ENCODE assay signal across 2 cellular contexts in the genomic region with DNA sequence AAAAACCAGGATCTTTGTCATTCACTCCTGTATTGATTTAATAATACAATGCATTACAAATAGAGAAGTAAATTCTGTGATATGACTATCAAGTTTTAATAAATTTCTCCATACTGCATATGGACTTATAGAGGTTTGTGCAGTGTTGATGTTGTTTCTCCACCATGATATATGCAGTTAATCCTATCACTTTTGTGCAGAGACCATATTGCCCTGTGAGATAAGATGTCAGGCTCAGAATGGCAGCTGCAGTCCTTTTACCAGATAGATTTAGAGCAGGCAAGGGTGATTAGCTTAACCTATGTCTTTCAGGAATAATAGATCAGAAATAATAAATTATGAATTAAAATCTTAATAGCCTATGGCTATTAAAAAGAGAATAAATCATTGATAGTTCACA.
TF ChIP-seq lines count a peak whose summit lies in the region.

No MANE protein-coding gene starts in this region.

TF ChIP-seq in SK-N-SH treated with all-trans-retinoic acid at 6 μM for 48 hours, 23 proteins besides CTCF, POLR2A, EP300 and RAD21:
- TF ChIP-seq, protein P1, sequence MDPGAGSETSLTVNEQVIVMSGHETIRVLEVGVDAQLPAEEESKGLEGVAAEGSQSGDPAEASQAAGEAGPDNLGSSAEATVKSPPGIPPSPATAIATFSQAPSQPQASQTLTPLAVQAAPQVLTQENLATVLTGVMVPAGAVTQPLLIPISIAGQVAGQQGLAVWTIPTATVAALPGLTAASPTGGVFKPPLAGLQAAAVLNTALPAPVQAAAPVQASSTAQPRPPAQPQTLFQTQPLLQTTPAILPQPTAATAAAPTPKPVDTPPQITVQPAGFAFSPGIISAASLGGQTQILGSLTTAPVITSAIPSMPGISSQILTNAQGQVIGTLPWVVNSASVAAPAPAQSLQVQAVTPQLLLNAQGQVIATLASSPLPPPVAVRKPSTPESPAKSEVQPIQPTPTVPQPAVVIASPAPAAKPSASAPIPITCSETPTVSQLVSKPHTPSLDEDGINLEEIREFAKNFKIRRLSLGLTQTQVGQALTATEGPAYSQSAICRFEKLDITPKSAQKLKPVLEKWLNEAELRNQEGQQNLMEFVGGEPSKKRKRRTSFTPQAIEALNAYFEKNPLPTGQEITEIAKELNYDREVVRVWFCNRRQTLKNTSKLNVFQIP (CRISPR knock-in tag; IDR thresholded peaks at IDR 0.05; ENCODE audit: borderline replicate concordance, low read depth): no peak
- TF ChIP-seq ZFP30 (CRISPR knock-in tag; IDR thresholded peaks at IDR 0.05): no peak
- TF ChIP-seq PPARA (CRISPR knock-in tag; IDR thresholded peaks at IDR 0.05; ENCODE audit: borderline replicate concordance): no peak
- TF ChIP-seq, protein P2, sequence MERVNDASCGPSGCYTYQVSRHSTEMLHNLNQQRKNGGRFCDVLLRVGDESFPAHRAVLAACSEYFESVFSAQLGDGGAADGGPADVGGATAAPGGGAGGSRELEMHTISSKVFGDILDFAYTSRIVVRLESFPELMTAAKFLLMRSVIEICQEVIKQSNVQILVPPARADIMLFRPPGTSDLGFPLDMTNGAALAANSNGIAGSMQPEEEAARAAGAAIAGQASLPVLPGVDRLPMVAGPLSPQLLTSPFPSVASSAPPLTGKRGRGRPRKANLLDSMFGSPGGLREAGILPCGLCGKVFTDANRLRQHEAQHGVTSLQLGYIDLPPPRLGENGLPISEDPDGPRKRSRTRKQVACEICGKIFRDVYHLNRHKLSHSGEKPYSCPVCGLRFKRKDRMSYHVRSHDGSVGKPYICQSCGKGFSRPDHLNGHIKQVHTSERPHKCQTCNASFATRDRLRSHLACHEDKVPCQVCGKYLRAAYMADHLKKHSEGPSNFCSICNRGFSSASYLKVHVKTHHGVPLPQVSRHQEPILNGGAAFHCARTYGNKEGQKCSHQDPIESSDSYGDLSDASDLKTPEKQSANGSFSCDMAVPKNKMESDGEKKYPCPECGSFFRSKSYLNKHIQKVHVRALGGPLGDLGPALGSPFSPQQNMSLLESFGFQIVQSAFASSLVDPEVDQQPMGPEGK (CRISPR knock-in tag; IDR thresholded peaks at IDR 0.05; ENCODE audit: borderline replicate concordance): no peak
- no peak for TF ChIP-seq ZC3H10 (CRISPR knock-in tag; IDR thresholded peaks at IDR 0.05)
- TF ChIP-seq ZNF565 (CRISPR knock-in tag; conservative IDR thresholded peaks at IDR 0.05; ENCODE audit: low read depth): no peak
- no peak for TF ChIP-seq GLIS3 (CRISPR knock-in tag; IDR thresholded peaks at IDR 0.05)
- no peak for TF ChIP-seq ZNF70 (CRISPR knock-in tag; IDR thresholded peaks at IDR 0.05)
- no peak for TF ChIP-seq ZNF8 (CRISPR knock-in tag; IDR thresholded peaks at IDR 0.05)
- TF ChIP-seq, protein P3, sequence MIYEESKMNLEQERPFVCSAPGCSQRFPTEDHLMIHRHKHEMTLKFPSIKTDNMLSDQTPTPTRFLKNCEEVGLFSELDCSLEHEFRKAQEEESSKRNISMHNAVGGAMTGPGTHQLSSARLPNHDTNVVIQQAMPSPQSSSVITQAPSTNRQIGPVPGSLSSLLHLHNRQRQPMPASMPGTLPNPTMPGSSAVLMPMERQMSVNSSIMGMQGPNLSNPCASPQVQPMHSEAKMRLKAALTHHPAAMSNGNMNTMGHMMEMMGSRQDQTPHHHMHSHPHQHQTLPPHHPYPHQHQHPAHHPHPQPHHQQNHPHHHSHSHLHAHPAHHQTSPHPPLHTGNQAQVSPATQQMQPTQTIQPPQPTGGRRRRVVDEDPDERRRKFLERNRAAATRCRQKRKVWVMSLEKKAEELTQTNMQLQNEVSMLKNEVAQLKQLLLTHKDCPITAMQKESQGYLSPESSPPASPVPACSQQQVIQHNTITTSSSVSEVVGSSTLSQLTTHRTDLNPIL (CRISPR knock-in tag; IDR thresholded peaks at IDR 0.05; ENCODE audit: low read depth): no peak
- no peak for TF ChIP-seq ESRRG (CRISPR knock-in tag; IDR thresholded peaks at IDR 0.05)
- no peak for TF ChIP-seq SNAI2 (CRISPR knock-in tag; IDR thresholded peaks at IDR 0.05)
- no peak for TF ChIP-seq ISL1 (CRISPR knock-in tag; IDR thresholded peaks at IDR 0.05)
- TF ChIP-seq RARB (CRISPR knock-in tag; IDR thresholded peaks at IDR 0.05): no peak
- no peak for TF ChIP-seq TOX (CRISPR knock-in tag; IDR thresholded peaks at IDR 0.05; ENCODE audit: borderline replicate concordance)

TF ChIP-seq in K562, 482 proteins besides CTCF, POLR2A, EP300 and RAD21 (continues in another document):
- TF ChIP-seq, protein P4, sequence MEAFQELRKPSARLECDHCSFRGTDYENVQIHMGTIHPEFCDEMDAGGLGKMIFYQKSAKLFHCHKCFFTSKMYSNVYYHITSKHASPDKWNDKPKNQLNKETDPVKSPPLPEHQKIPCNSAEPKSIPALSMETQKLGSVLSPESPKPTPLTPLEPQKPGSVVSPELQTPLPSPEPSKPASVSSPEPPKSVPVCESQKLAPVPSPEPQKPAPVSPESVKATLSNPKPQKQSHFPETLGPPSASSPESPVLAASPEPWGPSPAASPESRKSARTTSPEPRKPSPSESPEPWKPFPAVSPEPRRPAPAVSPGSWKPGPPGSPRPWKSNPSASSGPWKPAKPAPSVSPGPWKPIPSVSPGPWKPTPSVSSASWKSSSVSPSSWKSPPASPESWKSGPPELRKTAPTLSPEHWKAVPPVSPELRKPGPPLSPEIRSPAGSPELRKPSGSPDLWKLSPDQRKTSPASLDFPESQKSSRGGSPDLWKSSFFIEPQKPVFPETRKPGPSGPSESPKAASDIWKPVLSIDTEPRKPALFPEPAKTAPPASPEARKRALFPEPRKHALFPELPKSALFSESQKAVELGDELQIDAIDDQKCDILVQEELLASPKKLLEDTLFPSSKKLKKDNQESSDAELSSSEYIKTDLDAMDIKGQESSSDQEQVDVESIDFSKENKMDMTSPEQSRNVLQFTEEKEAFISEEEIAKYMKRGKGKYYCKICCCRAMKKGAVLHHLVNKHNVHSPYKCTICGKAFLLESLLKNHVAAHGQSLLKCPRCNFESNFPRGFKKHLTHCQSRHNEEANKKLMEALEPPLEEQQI (IDR thresholded peaks at IDR 0.05): 0 out of 2 replicates have a peak, but pooled peaks have one; percentile 51
- TF ChIP-seq SOX6 (IDR thresholded peaks at IDR 0.05) (peak; percentile 73), DPF2 (IDR thresholded peaks at IDR 0.05) (peak; percentile 81), HNRNPH1 (optimal IDR thresholded peaks at IDR 0.05; ENCODE audit: low read depth, low read length) (no peak), NCOR1 (IDR thresholded peaks at IDR 0.05) (peak; percentile 85), ZNF644 (tag; IDR thresholded peaks at IDR 0.05; ENCODE audit: low read depth) (0 out of 2 replicates have a peak, but pooled peaks have one; percentile 28), PHB2 (IDR thresholded peaks at IDR 0.05; ENCODE audit: low read depth) (0 out of 2 replicates have a peak, but pooled peaks have one; percentile 21), ZBTB17 (CRISPR knock-in tag; IDR thresholded peaks at IDR 0.05) (no peak), POLR2AphosphoS5 (IDR thresholded peaks at IDR 0.05; ENCODE audit: control insufficient read depth, insufficient read depth, low read depth, low read length) (peak; percentile 82), SMARCE1 (IDR thresholded peaks at IDR 0.05) (peak; percentile 63; the same call in 1 of the 2 replicates), HDAC3 (IDR thresholded peaks at IDR 0.05; ENCODE audit: borderline replicate concordance, partially characterized antibody) (peak; percentile 35), ZNF583 (CRISPR knock-in tag; IDR thresholded peaks at IDR 0.05) (no peak), PML (IDR thresholded peaks at IDR 0.05; ENCODE audit: low read length) (peak; percentile 91), NFE2L1 (tag; IDR thresholded peaks at IDR 0.05; ENCODE audit: borderline replicate concordance, low read depth) (no peak), CC2D1A (IDR thresholded peaks at IDR 0.05) (peak; percentile 46; the same call in 1 of the 2 replicates), ZSCAN29 (IDR thresholded peaks at IDR 0.05) (no peak), KLF16 (IDR thresholded peaks at IDR 0.05) (peak; percentile 78), FOXM1 (IDR thresholded peaks at IDR 0.05; ENCODE audit: low read depth) (peak; percentile 81), FOXM1 (CRISPR knock-in tag; IDR thresholded peaks at IDR 0.05; ENCODE audit: low read depth) (no peak), NBN (IDR thresholded peaks at IDR 0.05; ENCODE audit: low read depth) (no peak), NFIC (IDR thresholded peaks at IDR 0.05) (peak; percentile 69), TRIM24 (IDR thresholded peaks at IDR 0.05) (peak; percentile 78 to 83), MTA2 (IDR thresholded peaks at IDR 0.05; ENCODE audit: low read depth) (peak; percentile 81), STAT5A (IDR thresholded peaks at IDR 0.05; ENCODE audit: borderline replicate concordance, low read length) (peak; percentile 77), NFXL1 (CRISPR knock-in tag; IDR thresholded peaks at IDR 0.05) (no peak), SMARCA4 (IDR thresholded peaks at IDR 0.05) (peak; percentile 73), MEF2D (tag; conservative IDR thresholded peaks at IDR 0.05; ENCODE audit: low read depth) (no peak), U2AF2 (optimal IDR thresholded peaks at IDR 0.05; ENCODE audit: low read depth, low read length) (no peak), ZNF766 (CRISPR knock-in tag; conservative IDR thresholded peaks at IDR 0.05) (peak; percentile 70), CCNT2 (IDR thresholded peaks at IDR 0.05; ENCODE audit: borderline replicate concordance, extremely low read depth, insufficient read length, low read depth, low read length) (peak; percentile 46), TCF3 (CRISPR knock-in tag; IDR thresholded peaks at IDR 0.05) (peak; percentile 55), SMARCC2 (IDR thresholded peaks at IDR 0.05; ENCODE audit: low read depth) (peak; percentile 56; the same call in 1 of the 2 replicates), BCOR (IDR thresholded peaks at IDR 0.05) (no peak), EWSR1 (IDR thresholded peaks at IDR 0.05; ENCODE audit: borderline replicate concordance, low read depth, partially characterized antibody) (no peak), FOXJ2 (tag; IDR thresholded peaks at IDR 0.05) (peak; percentile 37; the same call in 1 of the 2 replicates), CBFA2T3 (IDR thresholded peaks at IDR 0.05) (peak; percentile 93), CREB1 (IDR thresholded peaks at IDR 0.05) (no peak), CREB1 (CRISPR knock-in tag; IDR thresholded peaks at IDR 0.05) (no peak), MEIS2 (IDR thresholded peaks at IDR 0.05; ENCODE audit: partially characterized antibody) (peak; percentile 77), CBFA2T2 (conservative IDR thresholded peaks at IDR 0.05) (peak; percentile 88)
- TF ChIP-seq, protein P5, sequence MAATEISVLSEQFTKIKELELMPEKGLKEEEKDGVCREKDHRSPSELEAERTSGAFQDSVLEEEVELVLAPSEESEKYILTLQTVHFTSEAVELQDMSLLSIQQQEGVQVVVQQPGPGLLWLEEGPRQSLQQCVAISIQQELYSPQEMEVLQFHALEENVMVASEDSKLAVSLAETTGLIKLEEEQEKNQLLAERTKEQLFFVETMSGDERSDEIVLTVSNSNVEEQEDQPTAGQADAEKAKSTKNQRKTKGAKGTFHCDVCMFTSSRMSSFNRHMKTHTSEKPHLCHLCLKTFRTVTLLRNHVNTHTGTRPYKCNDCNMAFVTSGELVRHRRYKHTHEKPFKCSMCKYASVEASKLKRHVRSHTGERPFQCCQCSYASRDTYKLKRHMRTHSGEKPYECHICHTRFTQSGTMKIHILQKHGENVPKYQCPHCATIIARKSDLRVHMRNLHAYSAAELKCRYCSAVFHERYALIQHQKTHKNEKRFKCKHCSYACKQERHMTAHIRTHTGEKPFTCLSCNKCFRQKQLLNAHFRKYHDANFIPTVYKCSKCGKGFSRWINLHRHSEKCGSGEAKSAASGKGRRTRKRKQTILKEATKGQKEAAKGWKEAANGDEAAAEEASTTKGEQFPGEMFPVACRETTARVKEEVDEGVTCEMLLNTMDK (IDR thresholded peaks at IDR 0.05; ENCODE audit: borderline replicate concordance, insufficient read depth, low read depth, low read length, poor library complexity, severe bottlenecking): no peak
- TF ChIP-seq, protein P6, sequence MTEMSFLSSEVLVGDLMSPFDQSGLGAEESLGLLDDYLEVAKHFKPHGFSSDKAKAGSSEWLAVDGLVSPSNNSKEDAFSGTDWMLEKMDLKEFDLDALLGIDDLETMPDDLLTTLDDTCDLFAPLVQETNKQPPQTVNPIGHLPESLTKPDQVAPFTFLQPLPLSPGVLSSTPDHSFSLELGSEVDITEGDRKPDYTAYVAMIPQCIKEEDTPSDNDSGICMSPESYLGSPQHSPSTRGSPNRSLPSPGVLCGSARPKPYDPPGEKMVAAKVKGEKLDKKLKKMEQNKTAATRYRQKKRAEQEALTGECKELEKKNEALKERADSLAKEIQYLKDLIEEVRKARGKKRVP (CRISPR knock-in tag; IDR thresholded peaks at IDR 0.05): no peak
- TF ChIP-seq, protein P7, sequence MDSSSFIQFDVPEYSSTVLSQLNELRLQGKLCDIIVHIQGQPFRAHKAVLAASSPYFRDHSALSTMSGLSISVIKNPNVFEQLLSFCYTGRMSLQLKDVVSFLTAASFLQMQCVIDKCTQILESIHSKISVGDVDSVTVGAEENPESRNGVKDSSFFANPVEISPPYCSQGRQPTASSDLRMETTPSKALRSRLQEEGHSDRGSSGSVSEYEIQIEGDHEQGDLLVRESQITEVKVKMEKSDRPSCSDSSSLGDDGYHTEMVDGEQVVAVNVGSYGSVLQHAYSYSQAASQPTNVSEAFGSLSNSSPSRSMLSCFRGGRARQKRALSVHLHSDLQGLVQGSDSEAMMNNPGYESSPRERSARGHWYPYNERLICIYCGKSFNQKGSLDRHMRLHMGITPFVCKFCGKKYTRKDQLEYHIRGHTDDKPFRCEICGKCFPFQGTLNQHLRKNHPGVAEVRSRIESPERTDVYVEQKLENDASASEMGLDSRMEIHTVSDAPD (CRISPR knock-in tag; IDR thresholded peaks at IDR 0.05): no peak
- TF ChIP-seq, protein P8, sequence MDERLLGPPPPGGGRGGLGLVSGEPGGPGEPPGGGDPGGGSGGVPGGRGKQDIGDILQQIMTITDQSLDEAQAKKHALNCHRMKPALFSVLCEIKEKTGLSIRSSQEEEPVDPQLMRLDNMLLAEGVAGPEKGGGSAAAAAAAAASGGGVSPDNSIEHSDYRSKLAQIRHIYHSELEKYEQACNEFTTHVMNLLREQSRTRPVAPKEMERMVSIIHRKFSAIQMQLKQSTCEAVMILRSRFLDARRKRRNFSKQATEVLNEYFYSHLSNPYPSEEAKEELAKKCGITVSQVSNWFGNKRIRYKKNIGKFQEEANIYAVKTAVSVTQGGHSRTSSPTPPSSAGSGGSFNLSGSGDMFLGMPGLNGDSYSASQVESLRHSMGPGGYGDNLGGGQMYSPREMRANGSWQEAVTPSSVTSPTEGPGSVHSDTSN (CRISPR knock-in tag; IDR thresholded peaks at IDR 0.05; ENCODE audit: low read depth): no peak
- TF ChIP-seq, protein P8 (tag; conservative IDR thresholded peaks at IDR 0.05; ENCODE audit: low read depth): peak; percentile 55
- TF ChIP-seq, protein P9, sequence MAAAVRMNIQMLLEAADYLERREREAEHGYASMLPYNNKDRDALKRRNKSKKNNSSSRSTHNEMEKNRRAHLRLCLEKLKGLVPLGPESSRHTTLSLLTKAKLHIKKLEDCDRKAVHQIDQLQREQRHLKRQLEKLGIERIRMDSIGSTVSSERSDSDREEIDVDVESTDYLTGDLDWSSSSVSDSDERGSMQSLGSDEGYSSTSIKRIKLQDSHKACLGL (CRISPR knock-in tag; IDR thresholded peaks at IDR 0.05; ENCODE audit: borderline replicate concordance, poor library complexity, severe bottlenecking): no peak
